In the genomic region with DNA sequence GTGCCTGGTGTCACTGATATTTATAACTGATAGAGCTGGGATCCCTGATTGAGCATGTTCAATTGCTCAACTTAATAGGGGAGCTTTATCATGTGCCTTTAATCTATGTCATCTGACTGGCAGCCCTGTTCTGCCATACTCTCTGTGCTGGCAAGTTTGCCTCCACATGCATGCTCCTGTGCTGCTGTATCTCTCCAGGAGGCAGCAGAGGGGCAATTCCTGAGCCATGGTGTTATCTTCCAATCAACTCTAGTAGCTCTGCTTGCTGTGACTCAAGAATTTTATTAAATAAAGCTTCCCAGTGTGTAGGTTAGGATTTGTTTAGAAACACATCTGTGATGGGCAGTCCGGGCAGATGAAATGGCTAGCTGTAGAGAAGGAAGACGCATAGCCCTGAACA, we compare ENCODE assay signal across 33 cellular contexts.
"Had no signal": no experiment of that assay in that cellular context is flagged by ENCODE, and none has a peak within 500 bp of the region (broad histone marks: within the 10 kb centered on the region; RNA-seq: fewer than 3 reads in every experiment).

No MANE protein-coding gene starts in this region.

- H3K9me3 ChIP-seq: ascending aorta, Peyer's patch had no signal

- H3K27ac Mint-ChIP-seq: activated CD4-positive, alpha-beta T cell treated with anti-CD3 and anti-CD28 coated beads for 36 hours; activated CD4-positive, alpha-beta T cell treated with anti-CD3 and anti-CD28 coated beads, Interleukin-2, amount 10 ng/mL, durations not matched to agents 7 days and 5 days; activated CD8-positive, alpha-beta T cell treated with anti-CD3 and anti-CD28 coated beads, Interleukin-2, amount 10 ng/mL, durations not matched to agents 7 days and 5 days; activated naive CD4-positive, alpha-beta T cell treated with anti-CD3 and anti-CD28 coated beads, Interleukin-2, amount 50 U/mL, for 24 hours; activated naive CD8-positive, alpha-beta T cell treated with anti-CD3 and anti-CD28 coated beads, Interleukin-2, amount 10 ng/mL, durations not matched to agents 7 days and 5 days; activated T-cell treated with anti-CD3 and anti-CD28 coated beads, Interleukin-2, amount 50 U/mL, for 24 hours; activated T-helper 2 cell treated with anti-CD3 and anti-CD28 coated beads, Interferon-gamma antibody, Interleukin-2, Interleukin-4, amounts not matched to agents 10 μg/mL and 5 μg/mL and 100 μg/mL, durations not matched to agents 14 hours and 24 hours and 36 hours had no signal

- ATAC-seq: activated CD4-positive, alpha-beta T cell treated with anti-CD3 and anti-CD28 coated beads for 36 hours; activated CD4-positive, CD25-positive, alpha-beta regulatory T cell treated with anti-CD3 and anti-CD28 coated beads, Interleukin-2, amount 50 U/mL, for 24 hours; activated CD8-positive, alpha-beta T cell treated with anti-CD3 and anti-CD28 coated beads, Interleukin-2, amount 10 ng/mL, durations not matched to agents 7 days and 5 days; K562; PC-3 had no signal

- H3K36me3 ChIP-seq: ascending aorta, cardiac muscle cell, Peyer's patch, SJSA1 had no signal

- H3K27me3 Mint-ChIP-seq: activated CD4-positive, alpha-beta T cell treated with anti-CD3 and anti-CD28 coated beads, Interleukin-2, amount 10 ng/mL, durations not matched to agents 7 days and 5 days; activated naive CD4-positive, alpha-beta T cell treated with anti-CD3 and anti-CD28 coated beads, Interleukin-2, amount 50 U/mL, for 24 hours; activated naive CD8-positive, alpha-beta T cell treated with anti-CD3 and anti-CD28 coated beads, Interleukin-2, amount 10 ng/mL, durations not matched to agents 7 days and 5 days had no signal

- H3K27ac ChIP-seq: ascending aorta, cardiac muscle cell, Peyer's patch, SJSA1 had no signal

- H3K4me3 Mint-ChIP-seq: activated CD4-positive, alpha-beta T cell treated with anti-CD3 and anti-CD28 coated beads for 36 hours; activated CD4-positive, alpha-beta T cell treated with anti-CD3 and anti-CD28 coated beads, Interleukin-2, amount 10 ng/mL, durations not matched to agents 7 days and 5 days; activated CD8-positive, alpha-beta T cell treated with anti-CD3 and anti-CD28 coated beads, Interleukin-2, amount 10 ng/mL, durations not matched to agents 7 days and 5 days; activated naive CD4-positive, alpha-beta T cell treated with anti-CD3 and anti-CD28 coated beads, Interleukin-2, amount 50 U/mL, for 24 hours; activated naive CD8-positive, alpha-beta T cell treated with anti-CD3 and anti-CD28 coated beads, Interleukin-2, amount 10 ng/mL, durations not matched to agents 7 days and 5 days; activated T-cell treated with anti-CD3 and anti-CD28 coated beads, Interleukin-2, amount 50 U/mL, for 24 hours; central memory CD8-positive, alpha-beta T cell had no signal

- H3K4me1 Mint-ChIP-seq: activated CD4-positive, alpha-beta T cell treated with anti-CD3 and anti-CD28 coated beads for 36 hours; activated CD4-positive, alpha-beta T cell treated with anti-CD3 and anti-CD28 coated beads, Interleukin-2, amount 10 ng/mL, durations not matched to agents 7 days and 5 days; activated naive CD4-positive, alpha-beta T cell treated with anti-CD3 and anti-CD28 coated beads, Interleukin-2, amount 50 U/mL, for 24 hours; activated naive CD8-positive, alpha-beta T cell treated with anti-CD3 and anti-CD28 coated beads, Interleukin-2, amount 10 ng/mL, durations not matched to agents 7 days and 5 days; central memory CD8-positive, alpha-beta T cell had no signal

- DNase-seq: activated CD4-positive, alpha-beta T cell treated with anti-CD3 and anti-CD28 coated beads for 36 hours; activated CD4-positive, alpha-beta T cell treated with anti-CD3 and anti-CD28 coated beads, Interleukin-2, amount 10 ng/mL, durations not matched to agents 7 days and 5 days; activated CD4-positive, alpha-beta T cell treated with anti-CD3 and anti-CD28 coated beads, Interleukin-2, amount 50 U/mL, for 48 hours; activated CD8-positive, alpha-beta T cell treated with anti-CD3 and anti-CD28 coated beads, Interleukin-2, amount 10 ng/mL, durations not matched to agents 7 days and 5 days; activated gamma-delta T cell; activated naive CD4-positive, alpha-beta T cell treated with Interleukin-2 at 50 U/mL for 16 hours; activated naive CD8-positive, alpha-beta T cell treated with anti-CD3 and anti-CD28 coated beads, Interleukin-2, amount 10 ng/mL, durations not matched to agents 7 days and 5 days; activated T-cell treated with anti-CD3 and anti-CD28 coated beads, Interleukin-2, amount 50 U/mL, for 24 hours; amygdala; NCI-H1092 treated with DMSO at 0.1 percent for 48 hours; NCI-H1417; NCI-H146; NCI-H187; NCI-H2081; NCI-H2171 treated with DMSO at 0.1 percent for 48 hours; NCI-H2227 treated with DMSO at 0.1 percent for 48 hours; NCI-H446; NCI-H510A treated with DMSO at 0.1 percent for 48 hours; NCI-H526 treated with DMSO at 0.1 percent for 48 hours; NCI-H774; PC-3; Peyer's patch; RPMI8226; SHP77 treated with DMSO at 0.1 percent for 48 hours; T1000 had no signal

- H3K36me3 Mint-ChIP-seq: activated naive CD4-positive, alpha-beta T cell treated with anti-CD3 and anti-CD28 coated beads, Interleukin-2, amount 50 U/mL, for 24 hours; activated naive CD8-positive, alpha-beta T cell treated with anti-CD3 and anti-CD28 coated beads, Interleukin-2, amount 10 ng/mL, durations not matched to agents 7 days and 5 days had no signal

- H3K4me3 ChIP-seq: ascending aorta, cardiac muscle cell, K562, Peyer's patch, SJSA1 had no signal

- H3K9me3 Mint-ChIP-seq: activated naive CD4-positive, alpha-beta T cell treated with anti-CD3 and anti-CD28 coated beads, Interleukin-2, amount 50 U/mL, for 24 hours; activated naive CD8-positive, alpha-beta T cell treated with anti-CD3 and anti-CD28 coated beads, Interleukin-2, amount 10 ng/mL, durations not matched to agents 7 days and 5 days; activated T-cell treated with anti-CD3 and anti-CD28 coated beads, Interleukin-2, amount 50 U/mL, for 24 hours; activated T-helper 2 cell treated with anti-CD3 and anti-CD28 coated beads, Interferon-gamma antibody, Interleukin-2, Interleukin-4, amounts not matched to agents 10 μg/mL and 5 μg/mL and 100 μg/mL, durations not matched to agents 14 hours and 24 hours and 36 hours; central memory CD8-positive, alpha-beta T cell had no signal

- H3K4me1 ChIP-seq: ascending aorta, Peyer's patch, SJSA1 had no signal

- H3K27me3 ChIP-seq: ascending aorta, cardiac muscle cell, Peyer's patch, SJSA1 had no signal
